Comparison of ENCODE assay signal across 12 cellular contexts in genomic region chr1:172255223-172255560, GRCh38.
DNase-seq lines count a peak whose midpoint lies in the region; ATAC-seq, FAIRE-seq and TF ChIP-seq lines count a peak whose summit lies in the region.
"Had no signal": no experiment of that assay in that cellular context is flagged by ENCODE, and none has a peak within 500 bp of the region (broad histone marks: within the 10 kb centered on the region; RNA-seq: fewer than 3 reads in every experiment).

No MANE protein-coding gene starts in this region.

- H3K4me1 ChIP-seq in foreskin keratinocyte: peaks cover 23% of the 10 kb centered on the region
- H3K4me1 ChIP-seq: thyroid gland had no signal

- TF ChIP-seq CTCF in foreskin keratinocyte (conservative IDR thresholded peaks at IDR 0.05): no peak

- peak overlapping the region; percentile 74 for H3K27ac Mint-ChIP-seq in activated naive CD4-positive, alpha-beta T cell treated with anti-CD3 and anti-CD28 coated beads, Interleukin-2, amount 10 ng/mL, durations not matched to agents 7 days and 5 days
- H3K27ac Mint-ChIP-seq in T-helper 2 cell treated with Interferon-gamma antibody and Interleukin-4, amounts not matched to agents 5 μg/mL and 100 μg/mL, for 36 hours: peak overlapping the region; percentile 32

- H3K9me3 Mint-ChIP-seq in activated naive CD4-positive, alpha-beta T cell treated with anti-CD3 and anti-CD28 coated beads, Interleukin-2, amount 10 ng/mL, durations not matched to agents 7 days and 5 days: peaks cover 36% of the 10 kb centered on the region
- peaks cover 49% of the 10 kb centered on the region for H3K9me3 Mint-ChIP-seq in T-helper 2 cell treated with Interferon-gamma antibody and Interleukin-4, amounts not matched to agents 5 μg/mL and 100 μg/mL, for 36 hours

- no peak for DNase-seq in activated naive CD4-positive, alpha-beta T cell treated with anti-CD3 and anti-CD28 coated beads, Interleukin-2, amount 10 ng/mL, durations not matched to agents 7 days and 5 days
- DNase-seq in activated naive CD4-positive, alpha-beta T cell (lab: John Stamatoyannopoulos, UW): no peak
- no peak for DNase-seq in T-helper 2 cell treated with Interferon-gamma antibody and Interleukin-4, amounts not matched to agents 5 μg/mL and 100 μg/mL, for 36 hours (ENCODE audit: low spot score)
- DNase-seq in foreskin keratinocyte: no peak
- DNase-seq in urothelium cell line (ENCODE audit: low spot score): peak; percentile 47
- DNase-seq in DMS79 (lab: John Stamatoyannopoulos, UW): no peak
- DNase-seq: midbrain, NCI-H524 treated with DMSO at 0.1 percent for 48 hours, thyroid gland had no signal

- no peaks in the 10 kb centered on the region for H3K27me3 ChIP-seq in foreskin keratinocyte
- H3K27me3 ChIP-seq: thyroid gland had no signal

- no peak for FAIRE-seq in urothelium cell line (lab: Jason Lieb, UNC)

- H3K27ac ChIP-seq in foreskin keratinocyte: peak overlapping the region; percentile 4
- H3K27ac ChIP-seq: HL-60, thyroid gland had no signal

- peaks cover 20% of the 10 kb centered on the region for H3K36me3 Mint-ChIP-seq in activated naive CD4-positive, alpha-beta T cell treated with anti-CD3 and anti-CD28 coated beads, Interleukin-2, amount 10 ng/mL, durations not matched to agents 7 days and 5 days
- peaks cover 26% of the 10 kb centered on the region for H3K36me3 Mint-ChIP-seq in T-helper 2 cell treated with Interferon-gamma antibody and Interleukin-4, amounts not matched to agents 5 μg/mL and 100 μg/mL, for 36 hours (ENCODE audit: low read depth)

- H3K4me1 Mint-ChIP-seq in activated naive CD4-positive, alpha-beta T cell treated with anti-CD3 and anti-CD28 coated beads, Interleukin-2, amount 10 ng/mL, durations not matched to agents 7 days and 5 days: peaks cover 20% of the 10 kb centered on the region
- H3K4me1 Mint-ChIP-seq in T-helper 2 cell treated with Interferon-gamma antibody and Interleukin-4, amounts not matched to agents 5 μg/mL and 100 μg/mL, for 36 hours (ENCODE audit: low read depth): peaks cover 26% of the 10 kb centered on the region

- peak; percentile 89 for ATAC-seq in foreskin keratinocyte
- ATAC-seq in HG02852 (IDR thresholded peaks at IDR 0.05; ENCODE audit: unreplicated experiment): no peak
- no peak for ATAC-seq in HG03095 (IDR thresholded peaks at IDR 0.05; ENCODE audit: unreplicated experiment)

- H3K27me3 Mint-ChIP-seq in activated naive CD4-positive, alpha-beta T cell treated with anti-CD3 and anti-CD28 coated beads, Interleukin-2, amount 10 ng/mL, durations not matched to agents 7 days and 5 days: no peaks in the 10 kb centered on the region
- peaks cover 3% of the 10 kb centered on the region for H3K27me3 Mint-ChIP-seq in T-helper 2 cell treated with Interferon-gamma antibody and Interleukin-4, amounts not matched to agents 5 μg/mL and 100 μg/mL, for 36 hours (ENCODE audit: low read depth)

- H3K4me3 Mint-ChIP-seq in activated naive CD4-positive, alpha-beta T cell treated with anti-CD3 and anti-CD28 coated beads, Interleukin-2, amount 10 ng/mL, durations not matched to agents 7 days and 5 days: no peak overlapping the region
- peak overlapping the region; percentile 18 for H3K4me3 Mint-ChIP-seq in T-helper 2 cell treated with Interferon-gamma antibody and Interleukin-4, amounts not matched to agents 5 μg/mL and 100 μg/mL, for 36 hours

- CTCF ChIA-PET in activated naive CD4-positive, alpha-beta T cell treated with anti-CD3 and anti-CD28 coated beads, Interleukin-2, amount 10 ng/mL, durations not matched to agents 7 days and 5 days (lab: Charles Lee): interaction anchor here (1.1 kb wide), 1 partner anchor 144 kb away, joined by 3 read pairs; no protein-coding TSS in a partner anchor
